In genomic region chr9:132545578-132545977, GRCh38 we compare ENCODE assay signal across 1 cellular context.
TF ChIP-seq lines count a peak whose summit lies in the region.

No MANE protein-coding gene starts in this region.

TF ChIP-seq in H1, 55 proteins besides CTCF, POLR2A, EP300 and RAD21:
- TF ChIP-seq CHD7 (IDR thresholded peaks at IDR 0.05; ENCODE audit: insufficient replicate concordance, low read length) (no peak), KDM1A (IDR thresholded peaks at IDR 0.05; ENCODE audit: borderline replicate concordance, low read length) (0 out of 2 replicates have a peak, but pooled peaks have one; percentile 22)
TF ChIP-seq in H1: peak in this region for 1.
